Comparison of ENCODE assay signal across 18 cellular contexts in genomic region chr15:98667521-98668179, GRCh38. TPM values are rescaled to one million over a fixed set of nuclear protein-coding genes. Genes with fewer than 3 reads are reported as not detected.
DNase-seq lines count a peak whose midpoint lies in the region; ATAC-seq and TF ChIP-seq lines count a peak whose summit lies in the region.
"Had no signal": no experiment of that assay in that cellular context is flagged by ENCODE, and none has a peak within 500 bp of the region (broad histone marks: within the 10 kb centered on the region; RNA-seq: fewer than 3 reads in every experiment).

No MANE protein-coding gene starts in this region.

- H3K9me3 ChIP-seq in heart left ventricle (no peaks in the 10 kb centered on the region), mucosa of descending colon (no peaks in the 10 kb centered on the region), spleen (no peaks in the 10 kb centered on the region)

- TF ChIP-seq CTCF in HFFc6 (IDR thresholded peaks at IDR 0.05) (no peak), heart left ventricle (IDR thresholded peaks at IDR 0.05) (no peak), omental fat pad (IDR thresholded peaks at IDR 0.05) (no peak), mucosa of descending colon (IDR thresholded peaks at IDR 0.05) (no peak), spleen (IDR thresholded peaks at IDR 0.05 in 8 of 11, conservative IDR thresholded peaks at IDR 0.05 in 3 of 11) (no peak)

- H3K4me3 ChIP-seq in heart left ventricle (no peak overlapping the region), mucosa of descending colon (no peak overlapping the region), H7 (ENCODE audit: insufficient read depth, low read depth, low read length) (no peak overlapping the region), spleen (no peak overlapping the region)
- H3K4me3 ChIP-seq: skin epidermis had no signal

- intact Hi-C loops in heart left ventricle (cut with DNase I) (loop anchor here in 2 of 10 donors (2.0 to 10.0 kb wide), 2 partner anchors 13 to 397 kb away; no protein-coding TSS in a partner anchor), mucosa of descending colon (cut with DNase I, micrococcal nuclease) (no loop called here), spleen (cut with DNase I; ENCODE audit: low total_unique reads) (no loop called here)

- peak overlapping the region; percentile 91 for H3K27ac Mint-ChIP-seq in HFFc6
- H3K27ac Mint-ChIP-seq: activated CD8-positive, alpha-beta T cell treated with anti-CD3 and anti-CD28 coated beads for 36 hours; B cell; stimulated activated naive B cell treated with anti-CD40 and anti-IgM and Interleukin-4, amounts not matched to agents 10 μg/mL and 1 μg/mL and 100 μg/mL, for 72 hours had no signal

- H3K4me3 Mint-ChIP-seq in HFFc6 = no peak overlapping the region
- H3K4me3 Mint-ChIP-seq: activated CD8-positive, alpha-beta T cell treated with anti-CD3 and anti-CD28 coated beads for 36 hours; activated T-helper 1 cell treated with anti-CD3 and anti-CD28 coated beads, Interleukin-12 subunit alpha, Interleukin-12 subunit beta, Interleukin-2, Interleukin-4 antibody, amounts not matched to agents 30 ng/mL and 10 ng/mL and 1 ng/mL, durations not matched to agents 14 hours and 24 hours and 36 hours; B cell; stimulated activated naive B cell treated with anti-CD40 and anti-IgM and Interleukin-4, amounts not matched to agents 10 μg/mL and 1 μg/mL and 100 μg/mL, for 72 hours had no signal

- H3K27ac ChIP-seq in heart left ventricle (peak overlapping the region in 9 of 12 donors; percentile 27 to 90 (median 69)), spleen (no peak overlapping the region)
- H3K27ac ChIP-seq: KMS-11 had no signal

- no peaks in the 10 kb centered on the region for H3K9me3 Mint-ChIP-seq in HFFc6
- H3K9me3 Mint-ChIP-seq: activated CD8-positive, alpha-beta T cell treated with anti-CD3 and anti-CD28 coated beads for 36 hours; activated T-helper 1 cell treated with anti-CD3 and anti-CD28 coated beads, Interleukin-12 subunit alpha, Interleukin-12 subunit beta, Interleukin-2, Interleukin-4 antibody, amounts not matched to agents 30 ng/mL and 10 ng/mL and 1 ng/mL, durations not matched to agents 14 hours and 24 hours and 36 hours; stimulated activated naive B cell treated with anti-CD40 and anti-IgM and Interleukin-4, amounts not matched to agents 10 μg/mL and 1 μg/mL and 100 μg/mL, for 72 hours had no signal

- TF ChIP-seq POLR2A in heart left ventricle (IDR thresholded peaks at IDR 0.05) (no peak), spleen (IDR thresholded peaks at IDR 0.05) (no peak)

- WGBS in heart left ventricle, 4 donors = 49 to 82% (median 70%) methylated on average over 11 to 13 of the region's 13 CpGs
- WGBS in spleen, 5 donors = 84 to 92% (median 90%) methylated on average over 11 to 13 of the region's 13 CpGs

- no peak for DNase-seq in HFFc6
- DNase-seq in amniotic epithelial cell (ENCODE audit: low read depth) = peak; percentile 23
- no peak for DNase-seq in heart left ventricle
- no peak for DNase-seq in omental fat pad (ENCODE audit: low spot score)
- DNase-seq in H4 (ENCODE audit: low spot score) = no peak
- no peak for DNase-seq in mucosa of descending colon
- DNase-seq in H7 = no peak
- DNase-seq in spleen = no peak
- DNase-seq: activated CD8-positive, alpha-beta T cell treated with anti-CD3 and anti-CD28 coated beads for 36 hours; aorta; DMS53; NCI-H1417 treated with DMSO at 0.1 percent for 48 hours; OCI-M1; stimulated activated naive B cell treated with anti-CD40 and anti-IgM and Interleukin-4, amounts not matched to agents 10 μg/mL and 1 μg/mL and 100 μg/mL, for 72 hours had no signal

- H3K4me1 ChIP-seq in heart left ventricle = peaks cover 0 to 95% (median 49%) of the 10 kb centered on the region in 12 donors
- no peaks in the 10 kb centered on the region for H3K4me1 ChIP-seq in mucosa of descending colon (ENCODE audit: low read depth)
- H3K4me1 ChIP-seq in spleen = peaks cover 4 to 85% (median 26%) of the 10 kb centered on the region in 6 donors

- peaks cover 2% of the 10 kb centered on the region for H3K27me3 Mint-ChIP-seq in HFFc6 (ENCODE audit: insufficient read depth)
- H3K27me3 Mint-ChIP-seq: activated CD8-positive, alpha-beta T cell treated with anti-CD3 and anti-CD28 coated beads for 36 hours; B cell had no signal

- H3K27me3 ChIP-seq in heart left ventricle (no peaks in the 10 kb centered on the region), H7 (ENCODE audit: control insufficient read depth, insufficient read depth, low read length) (no peaks in the 10 kb centered on the region), spleen (replicated peaks in 1 of 7) (no peaks in the 10 kb centered on the region)

- ATAC-seq in heart left ventricle = peak in 1 of 4 donors; percentile 24
- peak; percentile 16 for ATAC-seq in omental fat pad (ENCODE audit: low FRiP score)
- ATAC-seq in mucosa of descending colon = no peak
- ATAC-seq: activated CD8-positive, alpha-beta T cell treated with anti-CD3 and anti-CD28 coated beads for 36 hours; stimulated activated naive B cell treated with anti-CD40 and anti-IgM and Interleukin-4, amounts not matched to agents 10 μg/mL and 1 μg/mL and 100 μg/mL, for 72 hours had no signal

- H3K4me1 Mint-ChIP-seq in HFFc6 (ENCODE audit: low read depth) = peaks cover 75% of the 10 kb centered on the region

- H3K36me3 ChIP-seq in heart left ventricle (no peaks in the 10 kb centered on the region), mucosa of descending colon (ENCODE audit: low read depth) (no peaks in the 10 kb centered on the region), H7 (replicated peaks; ENCODE audit: control insufficient read depth, insufficient read depth, low read length) (no peaks in the 10 kb centered on the region; the same call in 1 of the 2 replicates), spleen (peaks cover 0 to 7% (median 0%) of the 10 kb centered on the region in 6 donors)

- no peaks in the 10 kb centered on the region for H3K36me3 Mint-ChIP-seq in HFFc6 (ENCODE audit: low read depth)
- H3K36me3 Mint-ChIP-seq: stimulated activated naive B cell treated with anti-CD40 and anti-IgM and Interleukin-4, amounts not matched to agents 10 μg/mL and 1 μg/mL and 100 μg/mL, for 72 hours had no signal

RNA-seq across cellular contexts. Expression of gene IGF1R, which starts 19.3 kb away (rescaled TPM):
- 10 to 100 TPM; 46.7 to 61.9 (median 50.1) TPM for total RNA-seq in HFFc6 (2021; fragmentation: NEBNext Ultra II Directional; extraction: Animal tissue kit (Norgen Biotek cat#: 25700))
- total RNA-seq in heart left ventricle (10 to 100 TPM; 26.0 to 93.1 (median 47.5) TPM), omental fat pad (10 to 100 TPM; 39.3 to 97.4 (median 44.7) TPM), mucosa of descending colon (10 to 100 TPM; 34.7 to 65.2 (median 47.7) TPM), spleen (100 to 1,000 TPM in 1 of 7 donors, 10 to 100 TPM in 6; 43.9 to 104 (median 53.8) TPM)
- polyA plus RNA-seq in heart left ventricle (10 to 100 TPM in 1 of 2 donors, 1 to 10 TPM in 1; 7.4 to 12.5 TPM), spleen (1 to 10 TPM; 1.1 to 2.9 (median 2.0) TPM)
- total RNA-seq in H4 (2014; rRNA removed; shearing (Covaris generic)) = 15.5 TPM in 2 replicates
- 33.0 and 50.2 TPM in 2 replicates for total RNA-seq in H7 (2014; rRNA removed; shearing (Covaris generic))

Comparison
In these comparisons a context has a peak if more than half of its experiments do, and no peak if none do; other contexts are left out.
1. H3K27ac ChIP-seq: peak in heart left ventricle (9 of 12); none in spleen (0 of 8).